Comparison of ENCODE assay signal across 16 cellular contexts in genomic region chr20:47809161-47809560, GRCh38.
"Had no signal": no experiment of that assay in that cellular context is flagged by ENCODE, and none has a peak within 500 bp of the region (broad histone marks: within the 10 kb centered on the region; RNA-seq: fewer than 3 reads in every experiment).

No MANE protein-coding gene starts in this region.

- H3K36me3 ChIP-seq: ascending aorta, neural progenitor cell, spleen had no signal

- H3K27me3 ChIP-seq: ascending aorta, neural progenitor cell, testis had no signal

- H3K9me3 ChIP-seq: ascending aorta, testis had no signal

- ATAC-seq: activated CD8-positive, alpha-beta memory T cell treated with anti-CD3 and anti-CD28 coated beads, Interleukin-2, amount 10 ng/mL, durations not matched to agents 7 days and 5 days; sciatic nerve; T-cell had no signal

- H3K4me3 ChIP-seq: ascending aorta, neural progenitor cell, spleen, testis had no signal

- H3K4me2 ChIP-seq: neural progenitor cell had no signal

- H3K9ac ChIP-seq: neural progenitor cell had no signal

- H3K4me1 ChIP-seq: ascending aorta, spleen, testis had no signal

- DNase-seq: activated CD4-positive, alpha-beta memory T cell treated with anti-CD3 and anti-CD28 coated beads for 36 hours; activated CD8-positive, alpha-beta memory T cell treated with anti-CD3 and anti-CD28 coated beads, Interleukin-2, amount 10 ng/mL, durations not matched to agents 7 days and 5 days; activated naive CD4-positive, alpha-beta T cell treated with anti-CD3 and anti-CD28 coated beads, Interleukin-2, amount 10 ng/mL, durations not matched to agents 7 days and 5 days; activated T-cell treated with anti-CD3 and anti-CD28 coated beads, Interleukin-2, amount 50 U/mL, for 24 hours; erythroblast; glutamatergic neuron; hypothalamus; kidney glomerular epithelial cell; midbrain; T-cell; testis had no signal

- H3K27ac ChIP-seq: ascending aorta, neural progenitor cell, spleen, testis, VCaP had no signal
